Comparison of ENCODE assay signal across 22 cellular contexts in the genomic region with DNA sequence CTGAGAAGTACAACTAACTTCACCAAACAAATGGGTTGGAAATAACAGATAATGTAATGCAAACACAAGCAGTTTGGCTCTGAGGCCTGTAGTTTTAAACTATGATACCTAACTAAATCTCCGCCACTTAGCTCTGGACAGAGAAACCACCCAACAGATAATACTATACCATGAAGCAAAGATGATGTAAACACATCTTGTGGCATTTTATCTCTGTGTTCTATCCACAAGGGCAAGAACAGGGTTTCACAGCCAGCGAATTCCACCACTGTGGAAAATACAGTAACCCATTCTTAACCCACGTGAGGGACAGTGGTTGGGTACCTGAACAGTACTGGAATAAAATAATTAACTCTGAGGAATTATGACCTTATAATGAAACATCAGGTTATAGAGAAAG.
"Had no signal": no experiment of that assay in that cellular context is flagged by ENCODE, and none has a peak within 500 bp of the region (broad histone marks: within the 10 kb centered on the region; RNA-seq: fewer than 3 reads in every experiment).

No MANE protein-coding gene starts in this region.

- ATAC-seq: activated CD8-positive, alpha-beta memory T cell treated with anti-CD3 and anti-CD28 coated beads, Interleukin-2, amount 10 ng/mL, durations not matched to agents 7 days and 5 days; body of pancreas; PC-3 had no signal

- H3K9me3 Mint-ChIP-seq: activated CD4-positive, alpha-beta T cell treated with anti-CD3 and anti-CD28 coated beads, Interleukin-2, amount 10 ng/mL, durations not matched to agents 24 days and 14 days; activated naive CD4-positive, alpha-beta T cell treated with anti-CD3 and anti-CD28 coated beads, Interleukin-2, amount 50 U/mL, for 24 hours; activated T-cell treated with anti-CD3 and anti-CD28 coated beads, Interleukin-2, amount 50 U/mL, for 24 hours; activated T-helper 1 cell treated with anti-CD3 and anti-CD28 coated beads, Interleukin-12 subunit alpha, Interleukin-12 subunit beta, Interleukin-2, Interleukin-4 antibody, amounts not matched to agents 30 ng/mL and 10 ng/mL and 1 ng/mL, durations not matched to agents 14 hours and 24 hours and 36 hours; IgD-negative memory B cell; T-helper 1 cell treated with Interleukin-12 subunit alpha and Interleukin-12 subunit beta and Interleukin-4 antibody, amounts not matched to agents 30 μg/mL and 1 μg/mL, for 36 hours had no signal

- H3K4me3 ChIP-seq: ascending aorta, body of pancreas had no signal

- H3K4me1 ChIP-seq: ascending aorta, body of pancreas had no signal

- H3K27ac ChIP-seq: ascending aorta, body of pancreas had no signal

- H3K4me3 Mint-ChIP-seq: activated B cell treated with CpG ODN at 0.5 μM for 24 hours; activated CD4-positive, alpha-beta T cell treated with anti-CD3 and anti-CD28 coated beads, Interleukin-2, amount 10 ng/mL, durations not matched to agents 24 days and 14 days; activated CD8-positive, alpha-beta memory T cell treated with anti-CD3 and anti-CD28 coated beads, Interleukin-2, amount 10 ng/mL, durations not matched to agents 7 days and 5 days; activated naive CD4-positive, alpha-beta T cell treated with anti-CD3 and anti-CD28 coated beads, Interleukin-2, amount 50 U/mL, for 24 hours; activated T-cell treated with anti-CD3 and anti-CD28 coated beads, Interleukin-2, amount 50 U/mL, for 24 hours; activated T-helper 1 cell treated with anti-CD3 and anti-CD28 coated beads, Interleukin-12 subunit alpha, Interleukin-12 subunit beta, Interleukin-2, Interleukin-4 antibody, amounts not matched to agents 30 ng/mL and 10 ng/mL and 1 ng/mL, durations not matched to agents 14 hours and 24 hours and 36 hours; IgD-negative memory B cell; T-helper 1 cell treated with Interleukin-12 subunit alpha and Interleukin-12 subunit beta and Interleukin-4 antibody, amounts not matched to agents 30 μg/mL and 1 μg/mL, for 36 hours had no signal

- H3K4me1 Mint-ChIP-seq: activated B cell treated with CpG ODN at 0.5 μM for 24 hours; activated CD4-positive, alpha-beta T cell treated with anti-CD3 and anti-CD28 coated beads, Interleukin-2, amount 10 ng/mL, durations not matched to agents 24 days and 14 days; activated CD8-positive, alpha-beta memory T cell treated with anti-CD3 and anti-CD28 coated beads, Interleukin-2, amount 10 ng/mL, durations not matched to agents 7 days and 5 days; IgD-negative memory B cell had no signal

- H3K9me3 ChIP-seq: ascending aorta, body of pancreas had no signal

- DNase-seq: activated B cell treated with CpG ODN at 0.5 μM for 24 hours; activated CD4-positive, alpha-beta T cell treated with anti-CD3 and anti-CD28 coated beads for 1 hour; activated CD4-positive, alpha-beta T cell treated with anti-CD3 and anti-CD28 coated beads, Interleukin-2, amount 10 ng/mL, durations not matched to agents 24 days and 14 days; activated CD4-positive, alpha-beta T cell treated with anti-CD3 and anti-CD28 coated beads, Interleukin-2, amount 50 U/mL, for 48 hours; activated CD8-positive, alpha-beta memory T cell treated with anti-CD3 and anti-CD28 coated beads, Interleukin-2, amount 10 ng/mL, durations not matched to agents 7 days and 5 days; activated effector memory CD4-positive, alpha-beta T cell treated with Interleukin-2 at 50 U/mL for 16 hours; activated naive CD4-positive, alpha-beta T cell; activated T-cell treated with anti-CD3 and anti-CD28 coated beads, Interleukin-2, amount 50 U/mL, for 24 hours; amniotic stem cell; body of pancreas; KG1; NCI-H1092; NCI-H1417; NCI-H2029 treated with DMSO at 0.1 percent for 48 hours; NCI-H524; PC-3; SHP77 treated with DMSO at 0.1 percent for 48 hours had no signal

- H3K36me3 ChIP-seq: ascending aorta had no signal

- H3K27ac Mint-ChIP-seq: activated B cell treated with CpG ODN at 0.5 μM for 24 hours; activated CD4-positive, alpha-beta T cell treated with anti-CD3 and anti-CD28 coated beads, Interleukin-2, amount 10 ng/mL, durations not matched to agents 24 days and 14 days; activated CD8-positive, alpha-beta memory T cell treated with anti-CD3 and anti-CD28 coated beads, Interleukin-2, amount 10 ng/mL, durations not matched to agents 7 days and 5 days; activated naive CD4-positive, alpha-beta T cell treated with anti-CD3 and anti-CD28 coated beads, Interleukin-2, amount 50 U/mL, for 24 hours; activated T-cell treated with anti-CD3 and anti-CD28 coated beads, Interleukin-2, amount 50 U/mL, for 24 hours; activated T-helper 1 cell treated with anti-CD3 and anti-CD28 coated beads, Interleukin-12 subunit alpha, Interleukin-12 subunit beta, Interleukin-2, Interleukin-4 antibody, amounts not matched to agents 30 ng/mL and 10 ng/mL and 1 ng/mL, durations not matched to agents 14 hours and 24 hours and 36 hours; IgD-negative memory B cell; T-helper 1 cell treated with Interleukin-12 subunit alpha and Interleukin-12 subunit beta and Interleukin-4 antibody, amounts not matched to agents 30 μg/mL and 1 μg/mL, for 36 hours had no signal

- H3K27me3 ChIP-seq: ascending aorta, body of pancreas had no signal
